Comparison of ENCODE assay signal across 20 cellular contexts in the genomic region with DNA sequence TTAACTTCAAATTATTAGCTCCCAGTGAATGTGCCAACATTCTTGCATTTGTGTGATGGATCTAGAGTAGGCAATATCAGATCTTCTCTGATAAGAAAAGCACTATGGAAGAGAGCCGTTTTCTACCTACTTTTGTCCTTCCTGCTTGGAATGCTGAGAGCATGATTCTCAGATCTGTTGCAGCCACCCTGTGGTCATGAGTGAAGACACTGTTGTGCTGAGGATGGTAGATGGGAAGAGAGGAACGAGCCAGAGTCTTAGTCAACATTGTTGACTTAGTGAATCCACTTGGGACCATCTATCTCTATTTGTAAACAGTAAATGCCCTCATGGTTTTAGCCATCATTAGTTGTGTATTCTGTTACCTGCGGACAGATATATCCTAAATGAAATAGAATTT.
DNase-seq lines count a peak whose midpoint lies in the region; FAIRE-seq and TF ChIP-seq lines count a peak whose summit lies in the region.
"Had no signal": no experiment of that assay in that cellular context is flagged by ENCODE, and none has a peak within 500 bp of the region (broad histone marks: within the 10 kb centered on the region; RNA-seq: fewer than 3 reads in every experiment).

No MANE protein-coding gene starts in this region.

- no peak overlapping the region for H2AFZ ChIP-seq in keratinocyte (ENCODE audit: control insufficient read depth, low read length)

- dilution Hi-C loops in keratinocyte (cut with MboI; ENCODE audit: extremely low pct_ligation_motif_present, low sequenced_read_pairs), result no loop called here

- H3K9me1 ChIP-seq in keratinocyte (ENCODE audit: control insufficient read depth, extremely low read depth, insufficient read depth, low read length), result no peaks in the 10 kb centered on the region

- H4K20me1 ChIP-seq in keratinocyte (ENCODE audit: control insufficient read depth, extremely low read depth, insufficient read depth, low read length), result no peaks in the 10 kb centered on the region
- H4K20me1 ChIP-seq: BLaER1 treated with 17β-estradiol and CSF1 and Interleukin-3, amounts not matched to agents 10 nM and 100 nM had no signal

- no peaks in the 10 kb centered on the region for H3K9me3 ChIP-seq in keratinocyte (ENCODE audit: control insufficient read depth, low read depth, low read length)
- H3K9me3 ChIP-seq in tibial nerve, result peaks cover 0 to 32% (median 6%) of the 10 kb centered on the region in 4 donors
- H3K9me3 ChIP-seq in vagina, result peaks cover 13% of the 10 kb centered on the region

- intact Hi-C loops in vagina (cut with DNase I), result no loop called here

- no peak for TF ChIP-seq POLR2A in tibial nerve (IDR thresholded peaks at IDR 0.05)
- no peak for TF ChIP-seq POLR2A in vagina (IDR thresholded peaks at IDR 0.05)

- peak; percentile 17 for DNase-seq in ELR (ENCODE audit: low read depth)
- DNase-seq in LNCaP clone FGC (ENCODE audit: low read depth), result no peak
- DNase-seq in cardiac fibroblast (ENCODE audit: low read depth in 2 of 2), result peak in 1 of 2 donors; percentile 43
- DNase-seq in keratinocyte (ENCODE audit: low read depth, low spot score), result no peak
- no peak for DNase-seq in tibial nerve (ENCODE audit: low spot score in 2 of 2)
- no peak for DNase-seq in vagina (ENCODE audit: extremely low spot score in 2 of 2)
- no peak for DNase-seq in NK-92 (lab: John Stamatoyannopoulos, UW; ENCODE audit: unreplicated experiment)
- DNase-seq: activated CD4-positive, alpha-beta T cell treated with anti-CD3 and anti-CD28 coated beads for 1 hour; amygdala; DMS79; immature natural killer cell; Karpas-422; mesenchymal stem cell; NCI-H1436; SHP77 treated with DMSO at 0.1 percent for 48 hours; spleen; T-helper 17 cell had no signal

- H3K36me3 ChIP-seq in keratinocyte (ENCODE audit: control insufficient read depth in 2 of 2, extremely low read depth in 1 of 2, insufficient read depth in 2 of 2, low read length in 2 of 2) (no peaks in the 10 kb centered on the region), tibial nerve (no peaks in the 10 kb centered on the region), vagina (no peaks in the 10 kb centered on the region)
- H3K36me3 ChIP-seq: BLaER1 treated with 17β-estradiol and CSF1 and Interleukin-3, amounts not matched to agents 10 nM and 100 nM; spleen had no signal

- no peak overlapping the region for H3K4me3 ChIP-seq in LNCaP clone FGC (ENCODE audit: low read depth, low read length)
- no peak overlapping the region for H3K4me3 ChIP-seq in cardiac fibroblast (replicated peaks in 1 of 2; ENCODE audit: low read depth in 2 of 2, low read length in 2 of 2)
- H3K4me3 ChIP-seq in keratinocyte (ENCODE audit: control insufficient read depth in 2 of 3, extremely low read depth in 1 of 3, insufficient read depth in 2 of 3, low read depth in 1 of 3, low read length in 3 of 3), result no peak overlapping the region
- no peak overlapping the region for H3K4me3 ChIP-seq in tibial nerve
- no peak overlapping the region for H3K4me3 ChIP-seq in vagina
- H3K4me3 ChIP-seq: BLaER1 treated with 17β-estradiol and CSF1 and Interleukin-3, amounts not matched to agents 10 nM and 100 nM; spleen had no signal

- no peak overlapping the region for H3K4me2 ChIP-seq in keratinocyte (ENCODE audit: control insufficient read depth, extremely low read depth, insufficient read depth, low read depth, low read length)
- H3K4me2 ChIP-seq: BLaER1 treated with 17β-estradiol and CSF1 and Interleukin-3, amounts not matched to agents 10 nM and 100 nM had no signal

- no peak overlapping the region for H3K27ac ChIP-seq in keratinocyte (ENCODE audit: control insufficient read depth, insufficient read depth, low read length)
- H3K27ac ChIP-seq in tibial nerve, result no peak overlapping the region
- no peak overlapping the region for H3K27ac ChIP-seq in vagina
- H3K27ac ChIP-seq: BLaER1 treated with 17β-estradiol and CSF1 and Interleukin-3, amounts not matched to agents 10 nM and 100 nM; spleen had no signal

- no peaks in the 10 kb centered on the region for H3K79me2 ChIP-seq in keratinocyte (ENCODE audit: control insufficient read depth, insufficient read depth, low read length)

- WGBS in tibial nerve, 2 donors, result 69 to 74% methylated on average over 3 of the region's 3 CpGs

- H3K4me1 ChIP-seq in keratinocyte (ENCODE audit: control insufficient read depth, extremely low read depth, insufficient read depth, low read length), result no peaks in the 10 kb centered on the region
- no peaks in the 10 kb centered on the region for H3K4me1 ChIP-seq in tibial nerve
- H3K4me1 ChIP-seq in vagina, result no peaks in the 10 kb centered on the region
- H3K4me1 ChIP-seq: BLaER1 treated with 17β-estradiol and CSF1 and Interleukin-3, amounts not matched to agents 10 nM and 100 nM; spleen had no signal

- H3K9ac ChIP-seq in keratinocyte (ENCODE audit: control insufficient read depth, extremely low read depth, insufficient read depth, low read length), result no peak overlapping the region
- H3K9ac ChIP-seq: BLaER1 treated with 17β-estradiol and CSF1 and Interleukin-3, amounts not matched to agents 10 nM and 100 nM had no signal

- no peaks in the 10 kb centered on the region for H3K27me3 ChIP-seq in keratinocyte (ENCODE audit: control insufficient read depth, extremely low read depth, insufficient read depth, low read length)
- H3K27me3 ChIP-seq in tibial nerve, result no peaks in the 10 kb centered on the region
- H3K27me3 ChIP-seq in vagina, result no peaks in the 10 kb centered on the region
- H3K27me3 ChIP-seq: BLaER1 treated with 17β-estradiol and CSF1 and Interleukin-3, amounts not matched to agents 10 nM and 100 nM; spleen had no signal

- no peak for TF ChIP-seq EP300 in tibial nerve (IDR thresholded peaks at IDR 0.05)

- FAIRE-seq in keratinocyte (lab: Jason Lieb, UNC), result no peak
- FAIRE-seq: colon, H54 had no signal

- TF ChIP-seq CTCF in LNCaP clone FGC (IDR thresholded peaks at IDR 0.05; ENCODE audit: control insufficient read depth, extremely low read depth, insufficient read depth) (peak; percentile 52), cardiac fibroblast (IDR thresholded peaks at IDR 0.05; ENCODE audit: low read depth, low read length) (peak; percentile 10), keratinocyte (optimal IDR thresholded peaks at IDR 0.05 in 1 of 3, IDR thresholded peaks at IDR 0.05 in 1 of 3, conservative IDR thresholded peaks at IDR 0.05 in 1 of 3; ENCODE audit: extremely low read depth in 1 of 3, insufficient read depth in 2 of 3, low read length in 3 of 3) (peak in 2 of 3 experiments; percentile 6 to 51), tibial nerve (IDR thresholded peaks at IDR 0.05) (no peak), vagina (IDR thresholded peaks at IDR 0.05) (no peak)

Comparison
In these comparisons a context has a peak if more than half of its experiments do, and no peak if none do; other contexts are left out.
1. CTCF ChIP-seq: peak in LNCaP clone FGC (single experiment), cardiac fibroblast (single experiment) and keratinocyte (2 of 3); none in tibial nerve (0 of 5) and vagina (0 of 3).